In the genomic region with DNA sequence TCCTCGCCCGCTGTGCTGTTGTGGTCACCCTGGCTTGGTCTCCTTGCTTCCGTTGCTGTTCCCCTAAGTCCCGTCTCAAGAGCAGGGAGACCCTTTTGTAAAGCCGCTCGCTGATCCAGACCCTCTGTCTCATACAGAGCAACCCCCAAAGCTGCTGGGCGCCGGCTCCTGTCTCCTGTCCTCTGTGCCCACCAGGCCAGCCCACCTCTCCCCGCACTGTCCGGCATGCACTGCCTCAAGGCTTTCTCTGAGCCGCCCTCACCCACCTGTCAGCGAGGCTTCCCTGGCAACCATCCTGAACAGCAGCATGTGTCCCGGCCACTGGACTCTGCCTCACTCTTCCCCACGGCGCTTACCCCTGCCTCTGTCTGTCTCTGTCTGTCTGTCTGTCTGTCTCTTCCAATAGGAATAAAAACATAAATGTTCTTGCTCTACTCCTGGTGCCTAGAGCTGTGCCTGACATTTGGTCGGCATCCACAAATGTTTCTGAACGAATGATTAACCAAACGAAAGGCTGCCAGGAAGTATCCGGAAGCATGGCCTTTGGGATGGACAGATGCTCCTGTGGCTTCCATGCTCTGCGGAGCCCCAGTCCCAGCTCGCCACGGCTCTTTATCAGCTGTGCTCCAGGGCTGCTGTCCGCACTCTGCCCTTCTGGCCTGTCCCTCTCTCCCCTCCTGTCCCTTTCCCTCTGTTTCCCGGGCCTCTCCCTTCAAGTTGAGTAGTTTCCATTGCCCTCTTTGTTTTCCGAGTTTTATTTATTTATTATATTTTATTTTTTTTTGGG, we compare ENCODE assay signal across 28 cellular contexts. TPM values are rescaled to one million over a fixed set of nuclear protein-coding genes. Genes with fewer than 3 reads are reported as not detected.
A peak's percentile ranks its signal among the peaks of the same experiment; 100 is the strongest.
DNase-seq lines count a peak whose midpoint lies in the region; ATAC-seq and TF ChIP-seq lines count a peak whose summit lies in the region.
"Had no signal": no experiment of that assay in that cellular context is flagged by ENCODE, and none has a peak within 500 bp of the region (broad histone marks: within the 10 kb centered on the region; RNA-seq: fewer than 3 reads in every experiment).

No MANE protein-coding gene starts in this region.

- no peak overlapping the region for H3K4me2 ChIP-seq in neural progenitor cell
- H3K4me2 ChIP-seq: BLaER1 treated with 17β-estradiol and CSF1 and Interleukin-3, amounts not matched to agents 10 nM and 100 nM had no signal

- H4K20me1 ChIP-seq in neural progenitor cell (ENCODE audit: low read depth) = no peaks in the 10 kb centered on the region
- H4K20me1 ChIP-seq: BLaER1 treated with 17β-estradiol and CSF1 and Interleukin-3, amounts not matched to agents 10 nM and 100 nM had no signal

- H3K36me3 Mint-ChIP-seq in neural progenitor cell = no peaks in the 10 kb centered on the region
- no peaks in the 10 kb centered on the region for H3K36me3 Mint-ChIP-seq in naive thymus-derived CD4-positive, alpha-beta T cell

- no peak overlapping the region for H3K9ac ChIP-seq in neural progenitor cell
- H3K9ac ChIP-seq: BLaER1 treated with 17β-estradiol and CSF1 and Interleukin-3, amounts not matched to agents 10 nM and 100 nM had no signal

- TF ChIP-seq CTCF in neural progenitor cell (IDR thresholded peaks at IDR 0.05) (no peak), tibial nerve (IDR thresholded peaks at IDR 0.05) (no peak)

- H3K27me3 Mint-ChIP-seq in stimulated activated naive CD8-positive, alpha-beta T cell treated with anti-CD3 and anti-CD28 coated beads, Interleukin-15, amount 100 ng/mL, for 72 hours = peaks cover 24% of the 10 kb centered on the region
- peaks cover 6% of the 10 kb centered on the region for H3K27me3 Mint-ChIP-seq in neural progenitor cell (ENCODE audit: insufficient read depth, low read depth)
- H3K27me3 Mint-ChIP-seq in naive thymus-derived CD4-positive, alpha-beta T cell = peaks cover 0 to 2% (median 0%) of the 10 kb centered on the region in 5 donors

- H3K27ac ChIP-seq in neural progenitor cell = no peak overlapping the region
- no peak overlapping the region for H3K27ac ChIP-seq in naive thymus-derived CD4-positive, alpha-beta T cell (ENCODE audit: low read depth, low read length)
- H3K27ac ChIP-seq in tibial nerve = no peak overlapping the region
- H3K27ac ChIP-seq: BLaER1 treated with 17β-estradiol and CSF1 and Interleukin-3, amounts not matched to agents 10 nM and 100 nM; brain microvascular endothelial cell; psoas muscle had no signal

- CTCF ChIA-PET in naive thymus-derived CD4-positive, alpha-beta T cell (lab: Charles Lee) = no interaction called here

- H3K4me3 ChIP-seq in neural progenitor cell = no peak overlapping the region
- H3K4me3 ChIP-seq in naive thymus-derived CD4-positive, alpha-beta T cell (ENCODE audit: low read length) = no peak overlapping the region
- no peak overlapping the region for H3K4me3 ChIP-seq in tibial nerve
- H3K4me3 ChIP-seq: BLaER1 treated with 17β-estradiol and CSF1 and Interleukin-3, amounts not matched to agents 10 nM and 100 nM; psoas muscle had no signal

- H3K9me3 Mint-ChIP-seq in stimulated activated naive CD8-positive, alpha-beta T cell treated with anti-CD3 and anti-CD28 coated beads, Interleukin-15, amount 100 ng/mL, for 72 hours = no peaks in the 10 kb centered on the region
- no peaks in the 10 kb centered on the region for H3K9me3 Mint-ChIP-seq in neural progenitor cell
- H3K9me3 Mint-ChIP-seq in naive thymus-derived CD4-positive, alpha-beta T cell = no peaks in the 10 kb centered on the region
- H3K9me3 Mint-ChIP-seq: activated CD4-positive, alpha-beta memory T cell treated with anti-CD3 and anti-CD28 coated beads, Interleukin-2, amount 10 ng/mL, durations not matched to agents 7 days and 5 days; activated T-cell treated with anti-CD3 and anti-CD28 coated beads, Interleukin-2, amount 50 U/mL, for 4 hours; T-helper 1 cell treated with Interleukin-12 subunit alpha and Interleukin-12 subunit beta and Interleukin-4 antibody, amounts not matched to agents 30 μg/mL and 1 μg/mL, for 36 hours had no signal

- no peak for TF ChIP-seq EP300 in tibial nerve (IDR thresholded peaks at IDR 0.05)

- no peaks in the 10 kb centered on the region for H3K79me2 ChIP-seq in neural progenitor cell (ENCODE audit: low read depth)

- no peak overlapping the region for H3K4me3 Mint-ChIP-seq in stimulated activated naive CD8-positive, alpha-beta T cell treated with anti-CD3 and anti-CD28 coated beads, Interleukin-15, amount 100 ng/mL, for 72 hours
- H3K4me3 Mint-ChIP-seq in neural progenitor cell = no peak overlapping the region
- no peak overlapping the region for H3K4me3 Mint-ChIP-seq in naive thymus-derived CD4-positive, alpha-beta T cell
- H3K4me3 Mint-ChIP-seq: activated CD4-positive, alpha-beta memory T cell treated with anti-CD3 and anti-CD28 coated beads, Interleukin-2, amount 10 ng/mL, durations not matched to agents 7 days and 5 days; activated T-cell treated with anti-CD3 and anti-CD28 coated beads, Interleukin-2, amount 50 U/mL, for 4 hours; T-helper 1 cell treated with Interleukin-12 subunit alpha and Interleukin-12 subunit beta and Interleukin-4 antibody, amounts not matched to agents 30 μg/mL and 1 μg/mL, for 36 hours had no signal

- DNase-seq in stimulated activated naive CD8-positive, alpha-beta T cell treated with anti-CD3 and anti-CD28 coated beads, Interleukin-15, Interleukin-2, amounts not matched to agents 100 U/mL and 50 U/mL, for 24 hours = no peak
- DNase-seq in stimulated activated naive CD8-positive, alpha-beta T cell treated with anti-CD3 and anti-CD28 coated beads, Interleukin-15, amount 100 ng/mL, for 72 hours = no peak
- DNase-seq in kidney tubule cell (ENCODE audit: low spot score) (peak; percentile 24), neural progenitor cell (ENCODE audit: low spot score) (no peak), superior temporal gyrus (ENCODE audit: extremely low spot score) (no peak), tibial nerve (ENCODE audit: low spot score in 2 of 2) (no peak)
- DNase-seq in naive thymus-derived CD4-positive, alpha-beta T cell = no peak
- DNase-seq: activated CD4-positive, alpha-beta memory T cell treated with anti-CD3 and anti-CD28 coated beads, Interleukin-2, amount 10 ng/mL, durations not matched to agents 7 days and 5 days; activated T-cell treated with anti-CD3 and anti-CD28 coated beads, Interleukin-2, amount 50 U/mL, for 4 hours; brain microvascular endothelial cell; COR-L47; DMS79; GF-D8; KG1; MM.1S; NCI-H1436; NCI-H748 treated with DMSO at 0.1 percent for 48 hours; psoas muscle; RPMI8226; stimulated activated CD4-positive, alpha-beta T cell treated with anti-CD3 and anti-CD28 coated beads, Interleukin-1b, Interleukin-23, amount 100 ng/mL, for 48 hours; stimulated activated CD8-positive, alpha-beta memory T cell treated with anti-CD3 and anti-CD28 coated beads, Interleukin-4, amount 100 ng/mL, for 48 hours; trophoblast cell had no signal

- H3K36me3 ChIP-seq in neural progenitor cell = no peaks in the 10 kb centered on the region
- H3K36me3 ChIP-seq in naive thymus-derived CD4-positive, alpha-beta T cell (ENCODE audit: control insufficient read depth in 2 of 3, insufficient read depth in 3 of 3, low read length in 3 of 3) = no peaks in the 10 kb centered on the region
- no peaks in the 10 kb centered on the region for H3K36me3 ChIP-seq in tibial nerve
- H3K36me3 ChIP-seq: BLaER1 treated with 17β-estradiol and CSF1 and Interleukin-3, amounts not matched to agents 10 nM and 100 nM; brain microvascular endothelial cell had no signal

- intact Hi-C loops in naive thymus-derived CD4-positive, alpha-beta T cell (cut with micrococcal nuclease) = no loop called here

- POLR2A ChIA-PET in naive thymus-derived CD4-positive, alpha-beta T cell (lab: Charles Lee) = no interaction called here

- TF ChIP-seq POLR2A in tibial nerve (IDR thresholded peaks at IDR 0.05) = no peak

- H3K27ac Mint-ChIP-seq in stimulated activated naive CD8-positive, alpha-beta T cell treated with anti-CD3 and anti-CD28 coated beads, Interleukin-15, amount 100 ng/mL, for 72 hours = no peak overlapping the region
- peak overlapping the region; percentile 6 for H3K27ac Mint-ChIP-seq in neural progenitor cell
- H3K27ac Mint-ChIP-seq in naive thymus-derived CD4-positive, alpha-beta T cell = peak overlapping the region in 2 of 9 donors; percentile 4 to 29
- H3K27ac Mint-ChIP-seq: activated CD4-positive, alpha-beta memory T cell treated with anti-CD3 and anti-CD28 coated beads, Interleukin-2, amount 10 ng/mL, durations not matched to agents 7 days and 5 days; T-helper 1 cell treated with Interleukin-12 subunit alpha and Interleukin-12 subunit beta and Interleukin-4 antibody, amounts not matched to agents 30 μg/mL and 1 μg/mL, for 36 hours had no signal

- no peaks in the 10 kb centered on the region for H3F3A ChIP-seq in neural progenitor cell (ENCODE audit: low read depth)

- 86 to 87% methylated on average over 25 of the region's 25 CpGs for WGBS in tibial nerve, 2 donors

- ATAC-seq in stimulated activated naive CD8-positive, alpha-beta T cell treated with anti-CD3 and anti-CD28 coated beads, Interleukin-15, Interleukin-2, amounts not matched to agents 100 U/mL and 50 U/mL, for 24 hours = peak; percentile 7
- no peak for ATAC-seq in stimulated activated naive CD8-positive, alpha-beta T cell treated with anti-CD3 and anti-CD28 coated beads, Interleukin-15, amount 100 ng/mL, for 72 hours
- no peak for ATAC-seq in naive thymus-derived CD4-positive, alpha-beta T cell
- ATAC-seq: activated CD4-positive, CD25-positive, alpha-beta regulatory T cell treated with anti-CD3 and anti-CD28 coated beads, Interleukin-2, amount 50 U/mL, for 24 hours; activated T-cell treated with anti-CD3 and anti-CD28 coated beads, Interleukin-2, amount 50 U/mL, for 4 hours; HCT116; psoas muscle had no signal

- H3K4me1 ChIP-seq in neural progenitor cell (no peaks in the 10 kb centered on the region), tibial nerve (no peaks in the 10 kb centered on the region)
- H3K4me1 ChIP-seq in naive thymus-derived CD4-positive, alpha-beta T cell (ENCODE audit: control insufficient read depth in 2 of 2, insufficient read depth in 2 of 2, low read length in 2 of 2) = no peaks in the 10 kb centered on the region
- H3K4me1 ChIP-seq: psoas muscle had no signal

- H3K4me1 Mint-ChIP-seq in stimulated activated naive CD8-positive, alpha-beta T cell treated with anti-CD3 and anti-CD28 coated beads, Interleukin-15, amount 100 ng/mL, for 72 hours = peaks cover 22% of the 10 kb centered on the region
- H3K4me1 Mint-ChIP-seq in neural progenitor cell = peaks cover 22% of the 10 kb centered on the region
- peaks cover 0 to 14% (median 2%) of the 10 kb centered on the region in 7 donors for H3K4me1 Mint-ChIP-seq in naive thymus-derived CD4-positive, alpha-beta T cell

- no peak overlapping the region for H2AFZ ChIP-seq in neural progenitor cell (replicated peaks)

- H3K9me3 ChIP-seq in neural progenitor cell (ENCODE audit: low read depth) (no peaks in the 10 kb centered on the region), tibial nerve (no peaks in the 10 kb centered on the region)
- H3K9me3 ChIP-seq in naive thymus-derived CD4-positive, alpha-beta T cell (ENCODE audit: control insufficient read depth in 2 of 3, low read length in 3 of 3) = no peaks in the 10 kb centered on the region
- H3K9me3 ChIP-seq: psoas muscle had no signal

- H3K27me3 ChIP-seq in neural progenitor cell (peaks cover 15% of the 10 kb centered on the region), tibial nerve (no peaks in the 10 kb centered on the region)
- H3K27me3 ChIP-seq in naive thymus-derived CD4-positive, alpha-beta T cell (ENCODE audit: control insufficient read depth in 2 of 2, insufficient read depth in 2 of 2, low read length in 2 of 2) = no peaks in the 10 kb centered on the region
- H3K27me3 ChIP-seq: BLaER1 treated with 17β-estradiol and CSF1 and Interleukin-3, amounts not matched to agents 10 nM and 100 nM; brain microvascular endothelial cell had no signal

RNA-seq across cellular contexts. Expression of a gene that starts 7.8 kb away (rescaled TPM):
- total RNA-seq in neural progenitor cell (ENCODE audit: low replicate concordance) = not detected in 2 replicates
- under 1 TPM in 1 of 5 experiments, not detected in 4; 0.48 TPM for total RNA-seq in naive thymus-derived CD4-positive, alpha-beta T cell
- polyA plus RNA-seq in naive thymus-derived CD4-positive, alpha-beta T cell = under 1 TPM in 1 of 2 donors, not detected in 1; 0.46 TPM
- 1 to 10 TPM in 2 of 4 donors, under 1 TPM in 1, not detected in 1; 0.66 to 6.7 (median 1.6) TPM for total RNA-seq in tibial nerve
- total RNA-seq: activated CD4-positive, alpha-beta memory T cell treated with anti-CD3 and anti-CD28 coated beads, Interleukin-2, amount 10 ng/mL, durations not matched to agents 7 days and 5 days; skeletal muscle tissue had no signal

RNA-seq across cellular contexts. Expression of a gene that starts 27.7 kb away (rescaled TPM):
- total RNA-seq in neural progenitor cell (ENCODE audit: low replicate concordance) (5,433 and 5,441 TPM in 2 replicates), tibial nerve (1,000 to 10,000 TPM; 2,343 to 3,332 (median 3,117) TPM)
- 1,000 to 10,000 TPM; 1,197 to 1,878 (median 1,602) TPM for total RNA-seq in naive thymus-derived CD4-positive, alpha-beta T cell
- 1,000 to 10,000 TPM; 1,224 to 1,352 TPM for polyA plus RNA-seq in naive thymus-derived CD4-positive, alpha-beta T cell

RNA-seq across cellular contexts. Expression of a gene that starts 44.6 kb away (rescaled TPM):
- total RNA-seq in neural progenitor cell (ENCODE audit: low replicate concordance) = 26.8 and 28.2 TPM in 2 replicates
- 10 to 100 TPM; 17.6 to 31.2 (median 23.4) TPM for total RNA-seq in naive thymus-derived CD4-positive, alpha-beta T cell
- polyA plus RNA-seq in naive thymus-derived CD4-positive, alpha-beta T cell = 10 to 100 TPM; 31.1 to 37.6 TPM
- 10 to 100 TPM; 21.6 to 31.0 (median 26.1) TPM for total RNA-seq in tibial nerve

RNA-seq across cellular contexts. Expression of a gene that starts 55.3 kb away (rescaled TPM):
- total RNA-seq in neural progenitor cell (ENCODE audit: low replicate concordance) = not detected in 2 replicates
- not detected for total RNA-seq in naive thymus-derived CD4-positive, alpha-beta T cell
- polyA plus RNA-seq in naive thymus-derived CD4-positive, alpha-beta T cell = not detected
- 10 to 100 TPM in 3 of 4 donors, 1 to 10 TPM in 1; 5.7 to 16.6 (median 12.2) TPM for total RNA-seq in tibial nerve
- total RNA-seq: activated CD4-positive, alpha-beta memory T cell treated with anti-CD3 and anti-CD28 coated beads, Interleukin-2, amount 10 ng/mL, durations not matched to agents 7 days and 5 days; activated T-cell treated with anti-CD3 and anti-CD28 coated beads, Interleukin-2, amount 50 U/mL, for 4 hours; glomerular endothelial cell; psoas muscle; skeletal muscle tissue had no signal
- polyA plus RNA-seq: psoas muscle had no signal
